1 cellular context compared by ENCODE assay signal in genomic region chr11:10909141-10909883, GRCh38.
TF ChIP-seq lines count a peak whose summit lies in the region.

No MANE protein-coding gene starts in this region.

TF ChIP-seq in GM23338, 12 proteins besides CTCF, POLR2A, EP300 and RAD21 (continued from another document):
- no peak for TF ChIP-seq REST (IDR thresholded peaks at IDR 0.05; ENCODE audit: unreplicated experiment)
- TF ChIP-seq CREB1 (CRISPR knock-in tag; IDR thresholded peaks at IDR 0.05; ENCODE audit: low read depth) = no peak
- TF ChIP-seq JUNB (IDR thresholded peaks at IDR 0.05; ENCODE audit: unreplicated experiment) = no peak
- TF ChIP-seq ZNF114 (CRISPR knock-in tag; IDR thresholded peaks at IDR 0.05) = no peak
- TF ChIP-seq NANOG (IDR thresholded peaks at IDR 0.05; ENCODE audit: borderline replicate concordance) = no peak
- TF ChIP-seq ETS1 (IDR thresholded peaks at IDR 0.05) = no peak
- TF ChIP-seq ZNF331 (CRISPR knock-in tag; IDR thresholded peaks at IDR 0.05; ENCODE audit: low read depth) = no peak
- no peak for TF ChIP-seq EZH2 (IDR thresholded peaks at IDR 0.05; ENCODE audit: low read depth, unreplicated experiment)
- no peak for TF ChIP-seq EZH2phosphoT487 (IDR thresholded peaks at IDR 0.05; ENCODE audit: unreplicated experiment)
- TF ChIP-seq STAT1 (IDR thresholded peaks at IDR 0.05; ENCODE audit: unreplicated experiment) = no peak
